In genomic region chr6:7312616-7313504, GRCh38 we compare ENCODE assay signal across 1 cellular context.
A peak's percentile ranks its signal among the peaks of the same experiment; 100 is the strongest.
TF ChIP-seq lines count a peak whose summit lies in the region.

Gene SSR1 (minus strand): TSS chr6:7313199. CDS start chr6:7313120, 79 bp downstream.

TF ChIP-seq in WTC11, 78 proteins besides CTCF, POLR2A, EP300 and RAD21 (continued from another document and continues in another):
- TF ChIP-seq ZNF281 (CRISPR knock-in tag; IDR thresholded peaks at IDR 0.05) (no peak), PRRX2 (CRISPR knock-in tag; IDR thresholded peaks at IDR 0.05) (no peak), NFATC4 (CRISPR knock-in tag; IDR thresholded peaks at IDR 0.05) (no peak), OVOL2 (CRISPR knock-in tag; IDR thresholded peaks at IDR 0.05; ENCODE audit: borderline replicate concordance) (no peak), GRHL2 (CRISPR knock-in tag; IDR thresholded peaks at IDR 0.05; ENCODE audit: insufficient replicate concordance, severe bottlenecking) (no peak), ETV6 (CRISPR knock-in tag; IDR thresholded peaks at IDR 0.05) (peak; percentile 82; the same call in 1 of the 2 replicates), ATF2 (CRISPR knock-in tag; IDR thresholded peaks at IDR 0.05; ENCODE audit: borderline replicate concordance, low read depth) (no peak), KAT7 (CRISPR knock-in tag; IDR thresholded peaks at IDR 0.05; ENCODE audit: borderline replicate concordance) (no peak), NFYB (CRISPR knock-in tag; conservative IDR thresholded peaks at IDR 0.05; ENCODE audit: low read depth) (no peak), E2F5 (CRISPR knock-in tag; IDR thresholded peaks at IDR 0.05) (no peak; the same call in 1 of the 2 replicates), AR (CRISPR knock-in tag; IDR thresholded peaks at IDR 0.05) (no peak), ZNF396 (CRISPR knock-in tag; IDR thresholded peaks at IDR 0.05; ENCODE audit: borderline replicate concordance) (no peak), TP53 (CRISPR knock-in tag; IDR thresholded peaks at IDR 0.05) (no peak), ZNF425 (CRISPR knock-in tag; conservative IDR thresholded peaks at IDR 0.05) (no peak), IRF1 (CRISPR knock-in tag; IDR thresholded peaks at IDR 0.05) (no peak; the same call in 1 of the 2 replicates), FOXP4 (CRISPR knock-in tag; IDR thresholded peaks at IDR 0.05) (peak; percentile 51; the same call in 1 of the 2 replicates), PRDM15 (CRISPR knock-in tag; IDR thresholded peaks at IDR 0.05) (0 out of 2 replicates have a peak, but pooled peaks have one; percentile 40), ZNF219 (CRISPR knock-in tag; IDR thresholded peaks at IDR 0.05; ENCODE audit: borderline replicate concordance) (no peak; the same call in 1 of the 2 replicates), USF1 (CRISPR knock-in tag; IDR thresholded peaks at IDR 0.05) (peak; percentile 98), SP1 (CRISPR knock-in tag; conservative IDR thresholded peaks at IDR 0.05) (peak; percentile 84; the same call in 1 of the 2 replicates), PREB (CRISPR knock-in tag; IDR thresholded peaks at IDR 0.05; ENCODE audit: borderline replicate concordance) (no peak), ZSCAN18 (CRISPR knock-in tag; IDR thresholded peaks at IDR 0.05) (no peak), SMAD4 (CRISPR knock-in tag; IDR thresholded peaks at IDR 0.05) (no peak), NR1H2 (CRISPR knock-in tag; IDR thresholded peaks at IDR 0.05) (no peak), ZNF416 (CRISPR knock-in tag; IDR thresholded peaks at IDR 0.05) (no peak), STAT6 (CRISPR knock-in tag; conservative IDR thresholded peaks at IDR 0.05; ENCODE audit: low read depth) (no peak)
